ENCODE assay signal across 8 cellular contexts in genomic region chr1:154970631-154971340, GRCh38. TPM values are rescaled to one million over a fixed set of nuclear protein-coding genes. Genes with fewer than 3 reads are reported as not detected.
DNase-seq lines count a peak whose midpoint lies in the region; ATAC-seq, FAIRE-seq and TF ChIP-seq lines count a peak whose summit lies in the region.

TSS of gene SHC1 (minus strand) at chr1:154970747. CDS start at chr1:154970526, 221 bp downstream.

- DNase-seq in 8988T: peak; percentile 89
- peak; percentile 75 for DNase-seq in GM12891 (ENCODE audit: insufficient read length, low spot score)
- DNase-seq in NCI-H510A (lab: John Stamatoyannopoulos, UW): peak; percentile 82
- peak; percentile 93 for DNase-seq in fibroblast of the aortic adventitia (ENCODE audit: low read depth)
- DNase-seq in naive B cell: no peak
- peak; percentile 89 for DNase-seq in transverse colon
- no peak for DNase-seq in SKM-1 (lab: John Stamatoyannopoulos, UW; ENCODE audit: unreplicated experiment)

- H3K27me3 ChIP-seq in transverse colon: no peaks in the 10 kb centered on the region

- no peak for TF ChIP-seq EP300 in transverse colon (IDR thresholded peaks at IDR 0.05; ENCODE audit: low read depth)

- no peaks in the 10 kb centered on the region for H3K9me3 ChIP-seq in transverse colon

- peaks cover 26% of the 10 kb centered on the region for H3K4me1 Mint-ChIP-seq in activated T-helper 17 cell treated with anti-CD3 and anti-CD28 coated beads, Interleukin-2, amount 50 U/mL, for 72 hours
- H3K4me1 Mint-ChIP-seq in naive B cell: peaks cover 7 to 34% (median 23%) of the 10 kb centered on the region in 3 donors

- peaks cover 29 to 54% (median 46%) of the 10 kb centered on the region in 4 donors for H3K4me1 ChIP-seq in transverse colon

- H3K27me3 Mint-ChIP-seq in activated T-helper 17 cell treated with anti-CD3 and anti-CD28 coated beads, Interleukin-2, amount 50 U/mL, for 72 hours: no peaks in the 10 kb centered on the region
- no peaks in the 10 kb centered on the region for H3K27me3 Mint-ChIP-seq in naive B cell

- 43% methylated on average over 7 of the region's 15 CpGs; no CpG with 5 or more reads in 1 of the 2 donors for WGBS in transverse colon (ENCODE audit: low coverage in 1 of 2), 2 donors

- in situ Hi-C loops in transverse colon (cut with MboI; ENCODE audit: low pct_ligation_motif_present in 1 of 4, low pct_unique_long_range_greater_than_20kb in 1 of 4, low sequenced_read_pairs in 3 of 4): loop anchor here in 3 of 4 donors (25.0 kb wide), 1 partner anchor 92 kb away; the partner anchor contains the start of genes ADAM15 (in 3 of the 3) and EFNA4 (in 3 of the 3)

- intact Hi-C loops in transverse colon (cut with DNase I; ENCODE audit: low total_unique reads): no loop called here

- no peaks in the 10 kb centered on the region for H3K9me3 Mint-ChIP-seq in activated T-helper 17 cell treated with anti-CD3 and anti-CD28 coated beads, Interleukin-2, amount 50 U/mL, for 72 hours
- H3K9me3 Mint-ChIP-seq in naive B cell: no peaks in the 10 kb centered on the region

- FAIRE-seq in GM12891 (lab: Jason Lieb, UNC): no peak

- H3K27ac ChIP-seq in transverse colon: peak within 1 kb of the TSS; percentile 97 to 99 (median 99)

- TF ChIP-seq CTCF in fibroblast of the aortic adventitia (IDR thresholded peaks at IDR 0.05; ENCODE audit: insufficient read depth, low read length) (no peak), transverse colon (IDR thresholded peaks at IDR 0.05) (no peak)

- H3K27ac Mint-ChIP-seq in activated T-helper 17 cell treated with anti-CD3 and anti-CD28 coated beads, Interleukin-2, amount 50 U/mL, for 72 hours: peak within 1 kb of the TSS; percentile 94
- peak within 1 kb of the TSS in 3 of 6 donors; percentile 61 to 83 (median 79) for H3K27ac Mint-ChIP-seq in naive B cell

- H3K4me3 Mint-ChIP-seq in activated T-helper 17 cell treated with anti-CD3 and anti-CD28 coated beads, Interleukin-2, amount 50 U/mL, for 72 hours: peak within 1 kb of the TSS; percentile 27
- H3K4me3 Mint-ChIP-seq in naive B cell: peak within 1 kb of the TSS in 1 of 8 donors; percentile 53

- H3K36me3 Mint-ChIP-seq in activated T-helper 17 cell treated with anti-CD3 and anti-CD28 coated beads, Interleukin-2, amount 50 U/mL, for 72 hours (ENCODE audit: low read depth): peaks cover 56% of the 10 kb centered on the region
- H3K36me3 Mint-ChIP-seq in naive B cell: no peaks in the 10 kb centered on the region

- peak within 1 kb of the TSS; percentile 80 for H3K4me3 ChIP-seq in fibroblast of the aortic adventitia (ENCODE audit: low read depth, low read length)
- peak within 1 kb of the TSS; percentile 20 to 46 (median 26) for H3K4me3 ChIP-seq in transverse colon

- TF ChIP-seq POLR2A in GM12891 (IDR thresholded peaks at IDR 0.05; ENCODE audit: low read depth, low read length) (no peak), transverse colon (IDR thresholded peaks at IDR 0.05) (peak; percentile 76)

- no peak for ATAC-seq in activated T-helper 17 cell treated with anti-CD3 and anti-CD28 coated beads, Interleukin-2, amount 50 U/mL, for 72 hours (replicated peaks)
- no peak for ATAC-seq in naive B cell (ENCODE audit: low read depth in 2 of 2)

- H3K36me3 ChIP-seq in transverse colon: peaks cover 0 to 18% (median 5%) of the 10 kb centered on the region in 4 donors

TF ChIP-seq in GM12891, 5 proteins besides CTCF, POLR2A, EP300 and RAD21:
- TF ChIP-seq POU2F2 (IDR thresholded peaks at IDR 0.05; ENCODE audit: low read depth, low read length) (no peak), PAX5 (IDR thresholded peaks at IDR 0.05; ENCODE audit: insufficient read depth, low read length, severe bottlenecking) (no peak), POLR2AphosphoS5 (IDR thresholded peaks at IDR 0.05; ENCODE audit: low read depth, low read length) (no peak), SPI1 (IDR thresholded peaks at IDR 0.05; ENCODE audit: low read depth, low read length) (no peak), TAF1 (IDR thresholded peaks at IDR 0.05; ENCODE audit: low read depth, low read length) (no peak)

RNA-seq across cellular contexts. Expression of gene SHC1, which starts in this region (rescaled TPM):
- polyA plus RNA-seq in GM12891 (2012; ENCODE audit: low read depth, missing spikeins): 16.1 TPM
- total RNA-seq in activated T-helper 17 cell treated with anti-CD3 and anti-CD28 coated beads, Interleukin-2, amount 50 U/mL, for 72 hours: 10 to 100 TPM; 60.9 to 62.0 TPM
- total RNA-seq in fibroblast of the aortic adventitia (ENCODE audit: low replicate concordance) (111 and 167 TPM in 2 replicates), transverse colon (100 to 1,000 TPM in 2 of 4 donors, 10 to 100 TPM in 2; 71.1 to 149 (median 92.0) TPM)
- 10 to 100 TPM; 23.3 to 34.0 (median 26.3) TPM for polyA plus RNA-seq in naive B cell (ENCODE audit: low read depth in 6 of 6)

Comparison
In these comparisons a context has a peak if more than half of its experiments do, and no peak if none do; other contexts are left out.
1. DNase-seq: peak in 8988T (single experiment), GM12891 (single experiment), NCI-H510A (single experiment), fibroblast of the aortic adventitia (single experiment) and transverse colon (single experiment); none in naive B cell (single experiment) and SKM-1 (single experiment).